Comparison of ENCODE assay signal across 8 cellular contexts in the genomic region with DNA sequence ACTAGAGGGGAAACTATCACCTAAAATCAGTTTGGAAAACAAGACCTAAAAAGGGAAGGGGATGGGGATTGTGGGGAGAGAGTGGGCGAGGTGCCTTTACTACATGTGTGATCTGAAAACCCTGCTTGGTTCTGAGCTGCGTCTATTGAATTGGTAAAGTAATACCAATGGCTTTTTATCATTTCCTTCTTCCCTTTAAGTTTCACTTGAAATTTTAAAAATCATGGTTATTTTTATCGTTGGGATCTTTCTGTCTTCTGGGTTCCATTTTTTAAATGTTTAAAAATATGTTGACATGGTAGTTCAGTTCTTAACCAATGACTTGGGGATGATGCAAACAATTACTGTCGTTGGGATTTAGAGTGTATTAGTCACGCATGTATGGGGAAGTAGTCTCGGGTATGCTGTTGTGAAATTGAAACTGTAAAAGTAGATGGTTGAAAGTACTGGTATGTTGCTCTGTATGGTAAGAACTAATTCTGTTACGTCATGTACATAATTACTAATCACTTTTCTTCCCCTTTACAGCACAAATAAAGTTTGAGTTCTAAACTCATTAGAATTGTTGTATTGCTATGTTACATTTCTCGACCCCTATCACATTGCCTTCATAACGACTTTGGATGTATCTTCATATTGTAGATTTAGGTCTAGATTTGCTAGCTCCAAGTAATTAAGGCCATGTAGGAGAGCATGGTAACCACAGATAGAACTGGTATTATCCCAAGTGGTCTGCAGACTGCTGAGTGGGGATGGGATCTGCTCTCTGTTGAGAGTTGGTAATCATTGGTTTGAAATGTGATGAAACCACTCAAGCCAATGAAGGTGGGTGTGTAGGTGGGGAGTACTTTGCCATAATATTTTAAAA. TPM values are rescaled to one million over a fixed set of nuclear protein-coding genes. Genes with fewer than 3 reads are reported as not detected.
DNase-seq lines count a peak whose midpoint lies in the region; ATAC-seq and TF ChIP-seq lines count a peak whose summit lies in the region.

No MANE protein-coding gene starts in this region.

- H3K4me1 ChIP-seq in iPS-15b (ENCODE audit: control insufficient read depth, insufficient read depth, low read length): peaks cover 24% of the 10 kb centered on the region
- peaks cover 13% of the 10 kb centered on the region for H3K4me1 ChIP-seq in smooth muscle cell (ENCODE audit: low read depth)

- H4K20me1 ChIP-seq in smooth muscle cell (ENCODE audit: low read depth): peaks cover 85% of the 10 kb centered on the region

- H3K4me3 ChIP-seq in iPS-15b (ENCODE audit: low read depth, low read length) (peak overlapping the region; percentile 78), smooth muscle cell (peak overlapping the region; percentile 88)

- H3K27me3 ChIP-seq in iPS-15b (ENCODE audit: control insufficient read depth, insufficient read depth, low read length) (no peaks in the 10 kb centered on the region), smooth muscle cell (ENCODE audit: low read depth) (no peaks in the 10 kb centered on the region)

- H3K9me3 ChIP-seq in iPS-15b (ENCODE audit: control insufficient read depth, insufficient read depth, low read length) (no peaks in the 10 kb centered on the region), smooth muscle cell (replicated peaks; ENCODE audit: low read depth) (no peaks in the 10 kb centered on the region)

- H3K27ac ChIP-seq in smooth muscle cell (ENCODE audit: low read depth): peak overlapping the region; percentile 100

- no peaks in the 10 kb centered on the region for H3K36me3 ChIP-seq in iPS-15b (ENCODE audit: control insufficient read depth, insufficient read depth, low read length)
- no peaks in the 10 kb centered on the region for H3K36me3 ChIP-seq in smooth muscle cell (ENCODE audit: low read depth)

- peaks cover 89% of the 10 kb centered on the region for H3K79me2 ChIP-seq in smooth muscle cell (ENCODE audit: low read depth)

- POLR2A ChIA-PET in activated naive CD8-positive, alpha-beta T cell treated with anti-CD3 and anti-CD28 coated beads, Interleukin-2, amount 10 ng/mL, durations not matched to agents 7 days and 5 days (lab: Charles Lee): interaction anchor here (0.7 to 19.6 kb wide), 5 partner anchors 8 to 93 kb away, joined by 4 to 2884 read pairs (median 147); a partner anchor contains a TSS

- 14% methylated on average over 9 of the region's 9 CpGs for WGBS in smooth muscle cell (ENCODE audit: low lambda C conversion rate)

- peak overlapping the region; percentile 99 for H3K4me2 ChIP-seq in smooth muscle cell

- H3K4me1 Mint-ChIP-seq in activated T-cell treated with anti-CD3 and anti-CD28 coated beads, Interleukin-2, amount 50 U/mL, for 4 hours (ENCODE audit: low read depth): peaks cover 48% of the 10 kb centered on the region
- H3K4me1 Mint-ChIP-seq in activated naive CD8-positive, alpha-beta T cell treated with anti-CD3 and anti-CD28 coated beads, Interleukin-2, amount 10 ng/mL, durations not matched to agents 7 days and 5 days: peaks cover 62% of the 10 kb centered on the region

- no peaks in the 10 kb centered on the region for H3K9me3 Mint-ChIP-seq in activated T-cell treated with anti-CD3 and anti-CD28 coated beads, Interleukin-2, amount 50 U/mL, for 4 hours
- no peaks in the 10 kb centered on the region for H3K9me3 Mint-ChIP-seq in activated naive CD8-positive, alpha-beta T cell treated with anti-CD3 and anti-CD28 coated beads, Interleukin-2, amount 10 ng/mL, durations not matched to agents 7 days and 5 days

- no peak for DNase-seq in activated T-cell treated with anti-CD3 and anti-CD28 coated beads, Interleukin-2, amount 50 U/mL, for 4 hours
- no peak for DNase-seq in activated T-cell treated with anti-CD3 and anti-CD28 coated beads, Interleukin-2, amount 50 U/mL, for 1 hour
- DNase-seq in NAMALWA (ENCODE audit: low spot score) (peak; percentile 92), smooth muscle cell (lab: John Stamatoyannopoulos, UW; ENCODE audit: unreplicated experiment) (no peak), NCI-H82 (lab: John Stamatoyannopoulos, UW) (no peak), NK-92 (lab: John Stamatoyannopoulos, UW; ENCODE audit: unreplicated experiment) (no peak)
- DNase-seq in activated naive CD8-positive, alpha-beta T cell treated with anti-CD3 and anti-CD28 coated beads, Interleukin-2, amount 10 ng/mL, durations not matched to agents 7 days and 5 days: peak; percentile 27

- TF ChIP-seq CTCF in smooth muscle cell (IDR thresholded peaks at IDR 0.05; ENCODE audit: borderline replicate concordance, insufficient read depth, poor library complexity, severe bottlenecking): no peak

- ATAC-seq in activated T-cell treated with anti-CD3 and anti-CD28 coated beads, Interleukin-2, amount 50 U/mL, for 4 hours: peak; percentile 32 to 35
- ATAC-seq in activated naive CD8-positive, alpha-beta T cell treated with anti-CD3 and anti-CD28 coated beads, Interleukin-2, amount 10 ng/mL, durations not matched to agents 7 days and 5 days (ENCODE audit: low read depth): peak; percentile 20

- no peaks in the 10 kb centered on the region for H3K27me3 Mint-ChIP-seq in activated T-cell treated with anti-CD3 and anti-CD28 coated beads, Interleukin-2, amount 50 U/mL, for 4 hours (ENCODE audit: low read depth)
- H3K27me3 Mint-ChIP-seq in activated naive CD8-positive, alpha-beta T cell treated with anti-CD3 and anti-CD28 coated beads, Interleukin-2, amount 10 ng/mL, durations not matched to agents 7 days and 5 days: peaks cover 2% of the 10 kb centered on the region

- H3F3A ChIP-seq in smooth muscle cell (ENCODE audit: low read depth): peaks cover 69% of the 10 kb centered on the region

- H3K9ac ChIP-seq in iPS-15b (ENCODE audit: low read depth, low read length) (peak overlapping the region; percentile 18), smooth muscle cell (ENCODE audit: low read depth) (peak overlapping the region; percentile 99)

- H3K27ac Mint-ChIP-seq in activated naive CD8-positive, alpha-beta T cell treated with anti-CD3 and anti-CD28 coated beads, Interleukin-2, amount 10 ng/mL, durations not matched to agents 7 days and 5 days: peak overlapping the region; percentile 100

- peaks cover 38% of the 10 kb centered on the region for H3K36me3 Mint-ChIP-seq in activated T-cell treated with anti-CD3 and anti-CD28 coated beads, Interleukin-2, amount 50 U/mL, for 4 hours (ENCODE audit: insufficient read depth)
- H3K36me3 Mint-ChIP-seq in activated naive CD8-positive, alpha-beta T cell treated with anti-CD3 and anti-CD28 coated beads, Interleukin-2, amount 10 ng/mL, durations not matched to agents 7 days and 5 days: peaks cover 56% of the 10 kb centered on the region

- H3K4me3 Mint-ChIP-seq in activated T-cell treated with anti-CD3 and anti-CD28 coated beads, Interleukin-2, amount 50 U/mL, for 4 hours: peak overlapping the region; percentile 100
- H3K4me3 Mint-ChIP-seq in activated naive CD8-positive, alpha-beta T cell treated with anti-CD3 and anti-CD28 coated beads, Interleukin-2, amount 10 ng/mL, durations not matched to agents 7 days and 5 days: peak overlapping the region; percentile 100

- no peak overlapping the region for H2AFZ ChIP-seq in smooth muscle cell (ENCODE audit: low read depth)

RNA-seq across cellular contexts. Expression of a gene that starts 3.6 kb away (rescaled TPM):
- total RNA-seq in activated T-cell treated with anti-CD3 and anti-CD28 coated beads, Interleukin-2, amount 50 U/mL, for 4 hours: 100 to 1,000 TPM in 2 of 3 donors, 10 to 100 TPM in 1; 95.5 to 136 (median 123) TPM
- total RNA-seq in activated naive CD8-positive, alpha-beta T cell treated with anti-CD3 and anti-CD28 coated beads, Interleukin-2, amount 10 ng/mL, durations not matched to agents 7 days and 5 days: 100 to 1,000 TPM; 402 to 407 TPM
- total RNA-seq in smooth muscle cell: 142 and 155 TPM in 2 replicates
- 14.9 and 84.6 TPM in 2 replicates for polyA plus RNA-seq in smooth muscle cell

RNA-seq across cellular contexts. Expression of a gene that starts 39.8 kb away (rescaled TPM):
- total RNA-seq in activated T-cell treated with anti-CD3 and anti-CD28 coated beads, Interleukin-2, amount 50 U/mL, for 4 hours: 10 to 100 TPM; 43.0 to 49.2 (median 44.9) TPM
- total RNA-seq in activated naive CD8-positive, alpha-beta T cell treated with anti-CD3 and anti-CD28 coated beads, Interleukin-2, amount 10 ng/mL, durations not matched to agents 7 days and 5 days: 10 to 100 TPM; 51.5 to 55.4 TPM
- total RNA-seq in smooth muscle cell: 16.7 and 19.1 TPM in 2 replicates
- polyA plus RNA-seq in smooth muscle cell: 37.8 and 40.8 TPM in 2 replicates

RNA-seq across cellular contexts. Expression of a gene that starts 43.8 kb away (rescaled TPM):
- 10 to 100 TPM in 1 of 3 donors, 1 to 10 TPM in 2; 7.0 to 11.1 (median 9.5) TPM for total RNA-seq in activated T-cell treated with anti-CD3 and anti-CD28 coated beads, Interleukin-2, amount 50 U/mL, for 4 hours
- total RNA-seq in activated naive CD8-positive, alpha-beta T cell treated with anti-CD3 and anti-CD28 coated beads, Interleukin-2, amount 10 ng/mL, durations not matched to agents 7 days and 5 days: 10 to 100 TPM; 25.5 to 29.6 TPM
- total RNA-seq in smooth muscle cell: 0.81 and 2.2 TPM in 2 replicates
- 3.4 and 7.7 TPM in 2 replicates for polyA plus RNA-seq in smooth muscle cell

Comparison
In these comparisons a context has a peak if more than half of its experiments do, and no peak if none do; other contexts are left out.
1. DNase-seq: peak in NAMALWA (single experiment) and activated naive CD8-positive, alpha-beta T cell treated with anti-CD3 and anti-CD28 coated beads, Interleukin-2, amount 10 ng/mL, durations not matched to agents 7 days and 5 days (single experiment); none in activated T-cell treated with anti-CD3 and anti-CD28 coated beads, Interleukin-2, amount 50 U/mL, for 4 hours (single experiment), activated T-cell treated with anti-CD3 and anti-CD28 coated beads, Interleukin-2, amount 50 U/mL, for 1 hour (single experiment), smooth muscle cell (single experiment), NCI-H82 (single experiment) and NK-92 (single experiment).